8 cellular contexts compared by ENCODE assay signal in genomic region chr19:18300930-18301717, GRCh38. TPM values are rescaled to one million over a fixed set of nuclear protein-coding genes. Genes with fewer than 3 reads are reported as not detected.
DNase-seq lines count a peak whose midpoint lies in the region; ATAC-seq lines count a peak whose summit lies in the region.

No MANE protein-coding gene starts in this region.

- H2AFZ ChIP-seq in ACC112 (ENCODE audit: low read length, unreplicated experiment) = no peak overlapping the region

- H3K4me1 ChIP-seq in ACC112 (ENCODE audit: control insufficient read depth, insufficient read depth, low read length, unreplicated experiment) (peaks cover 30% of the 10 kb centered on the region), mesodermal cell (ENCODE audit: control insufficient read depth, insufficient read depth, low read length, poor library complexity, severe bottlenecking) (peaks cover 39% of the 10 kb centered on the region)

- no peak for ATAC-seq in GM21717 (IDR thresholded peaks at IDR 0.05; ENCODE audit: unreplicated experiment)

- H3K4me3 ChIP-seq in ACC112 (ENCODE audit: low read depth, low read length) (no peak overlapping the region), mesodermal cell (ENCODE audit: extremely low read depth, insufficient read depth, low read length, poor library complexity, severe bottlenecking) (no peak overlapping the region)

- DNase-seq in NCI-H226 = peak; percentile 95
- DNase-seq in dermis blood vessel endothelial cell = peak; percentile 41
- DNase-seq in NAMALWA (ENCODE audit: low spot score) = no peak
- DNase-seq in globus pallidus (ENCODE audit: low spot score) = no peak
- DNase-seq in NOMO-1 (lab: John Stamatoyannopoulos, UW; ENCODE audit: unreplicated experiment in 2 of 2) = no peak

- H3K36me3 ChIP-seq in ACC112 (ENCODE audit: insufficient read depth, low read length) (no peaks in the 10 kb centered on the region), mesodermal cell (ENCODE audit: control insufficient read depth, insufficient read depth, low read length) (peaks cover 2% of the 10 kb centered on the region)

- WGBS in mesodermal cell (ENCODE audit: insufficient coverage in 2 of 2), 2 experiments = 75 to 85% methylated on average over 16 to 17 of the region's 18 CpGs

- no peaks in the 10 kb centered on the region for H3K9me3 ChIP-seq in mesodermal cell (ENCODE audit: control insufficient read depth, low read length)

- H3K79me2 ChIP-seq in ACC112 (ENCODE audit: control insufficient read depth, insufficient read depth, low read length, unreplicated experiment) = no peaks in the 10 kb centered on the region

- H3K27ac ChIP-seq in ACC112 (ENCODE audit: low read depth, low read length) = peak overlapping the region; percentile 44
- H3K27ac ChIP-seq in mesodermal cell (ENCODE audit: low read depth, low read length, severe bottlenecking) = peak overlapping the region; percentile 25

- no peaks in the 10 kb centered on the region for H3K27me3 ChIP-seq in ACC112 (ENCODE audit: insufficient read depth, low read length)

RNA-seq across cellular contexts. Expression of gene JUND, which starts 19.7 kb away (rescaled TPM):
- 122 and 173 TPM in 2 replicates for total RNA-seq in dermis blood vessel endothelial cell
- 239 TPM for polyA plus RNA-seq in mesodermal cell (2013, experiment 1 of 2)
- polyA plus RNA-seq in mesodermal cell (2013, experiment 2 of 2) = 198 TPM

RNA-seq across cellular contexts. Expression of gene LSM4, which starts 21.8 kb away (rescaled TPM):
- 88.5 and 185 TPM in 2 replicates for total RNA-seq in dermis blood vessel endothelial cell
- polyA plus RNA-seq in mesodermal cell (2013, experiment 1 of 2) = 196 TPM
- 181 TPM for polyA plus RNA-seq in mesodermal cell (2013, experiment 2 of 2)

RNA-seq across cellular contexts. Expression of gene IQCN, which starts 26.9 kb away (rescaled TPM):
- under 0.01 and 0.17 TPM in 2 replicates for total RNA-seq in dermis blood vessel endothelial cell
- 1.3 TPM for polyA plus RNA-seq in mesodermal cell (2013, experiment 1 of 2)
- polyA plus RNA-seq in mesodermal cell (2013, experiment 2 of 2) = 1.4 TPM

RNA-seq across cellular contexts. Expression of gene PGPEP1, which starts 39.3 kb away (rescaled TPM):
- 28.2 and 29.6 TPM in 2 replicates for total RNA-seq in dermis blood vessel endothelial cell
- 12.9 TPM for polyA plus RNA-seq in mesodermal cell (2013, experiment 1 of 2)
- polyA plus RNA-seq in mesodermal cell (2013, experiment 2 of 2) = 9.9 TPM

Comparison
In these comparisons a context has a peak if more than half of its experiments do, and no peak if none do; other contexts are left out.
1. DNase-seq: peak in NCI-H226 (single experiment) and dermis blood vessel endothelial cell (single experiment); none in NAMALWA (single experiment), globus pallidus (single experiment) and NOMO-1 (0 of 2).